In the genomic region with DNA sequence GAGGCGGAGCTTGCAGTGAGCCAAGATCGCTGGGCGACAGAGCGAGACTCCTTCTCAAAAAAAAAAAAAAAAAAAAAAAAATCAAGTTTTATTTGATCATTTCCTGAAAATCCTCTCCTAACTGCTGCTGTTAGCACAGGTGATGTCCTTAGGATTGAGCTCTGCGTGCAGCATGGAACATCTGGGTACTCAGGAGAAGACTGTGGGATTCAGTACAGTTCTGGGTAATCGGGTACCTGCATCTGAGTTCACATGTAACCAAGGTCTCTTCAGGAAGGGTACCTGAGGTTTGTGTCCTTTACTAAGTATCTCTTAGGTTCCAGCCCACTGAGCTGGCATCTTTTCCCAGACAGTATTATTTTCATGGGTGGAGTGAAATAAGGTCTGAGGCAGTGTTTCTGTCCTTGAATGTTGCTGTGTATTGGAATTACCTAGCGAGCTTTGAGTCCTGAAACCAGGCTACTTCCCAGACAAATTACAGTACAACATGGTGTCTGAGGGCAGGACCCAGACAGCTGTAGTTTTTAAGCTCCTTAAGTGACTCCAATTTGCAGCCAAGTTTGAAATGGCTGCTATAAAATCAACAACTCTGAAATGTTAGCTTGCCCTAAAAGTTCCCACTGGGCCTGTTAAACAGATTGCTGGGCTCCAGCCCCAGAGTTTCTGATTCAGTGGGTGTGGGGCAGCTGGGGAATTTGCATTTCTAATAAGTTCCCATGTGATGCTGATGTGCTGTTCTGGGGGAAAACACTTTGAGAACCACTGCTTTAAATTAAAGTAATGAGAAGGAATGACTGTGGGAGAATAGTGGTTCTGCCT, we compare ENCODE assay signal across 17 cellular contexts.
DNase-seq lines count a peak whose midpoint lies in the region; TF ChIP-seq lines count a peak whose summit lies in the region.
"Had no signal": no experiment of that assay in that cellular context is flagged by ENCODE, and none has a peak within 500 bp of the region (broad histone marks: within the 10 kb centered on the region; RNA-seq: fewer than 3 reads in every experiment).

No MANE protein-coding gene starts in this region.

- intact Hi-C loops in vagina (cut with DNase I) = no loop called here
- intact Hi-C loops in sigmoid colon (cut with DNase I) = no loop called here

- H3K4me1 Mint-ChIP-seq in nephron progenitor cell = peaks cover 34% of the 10 kb centered on the region
- H3K4me1 Mint-ChIP-seq: CD4-positive, CD25-positive, alpha-beta regulatory T cell; natural killer cell had no signal

- DNase-seq in DMS 273 (lab: John Stamatoyannopoulos, UW; ENCODE audit: unreplicated experiment) = peak; percentile 72
- DNase-seq in HK-2 (ENCODE audit: unreplicated experiment) = peak; percentile 26
- DNase-seq in choroid plexus epithelial cell (ENCODE audit: low read depth) = peak; percentile 50
- DNase-seq in nephron progenitor cell = peak; percentile 13
- DNase-seq in cerebellar nuclear complex (lab: John Stamatoyannopoulos, UW) = no peak
- no peak for DNase-seq in vagina (ENCODE audit: extremely low spot score in 2 of 2)
- DNase-seq in sigmoid colon = no peak
- DNase-seq: activated CD8-positive, alpha-beta T cell treated with anti-CD3 and anti-CD28 coated beads, Interleukin-2, amount 10 ng/mL, durations not matched to agents 7 days and 5 days; activated gamma-delta T cell; CD4-positive, CD25-positive, alpha-beta regulatory T cell; GF-D8; heart left ventricle; natural killer cell; NCI-H1417; stimulated activated naive CD4-positive, alpha-beta T cell treated with Interleukin-2 at 50 U/mL for 16 hours had no signal

- H3K4me3 ChIP-seq in choroid plexus epithelial cell (ENCODE audit: low read depth, low read length) = no peak overlapping the region
- no peak overlapping the region for H3K4me3 ChIP-seq in vagina
- no peak overlapping the region for H3K4me3 ChIP-seq in sigmoid colon
- H3K4me3 ChIP-seq: cardiac muscle cell, heart left ventricle, right atrium auricular region had no signal

- H3K27ac ChIP-seq in vagina = no peak overlapping the region
- H3K27ac ChIP-seq in sigmoid colon = peak overlapping the region in 1 of 4 donors; percentile 27
- H3K27ac ChIP-seq: cardiac muscle cell, heart left ventricle, right atrium auricular region had no signal

- no peak overlapping the region for H3K27ac Mint-ChIP-seq in nephron progenitor cell
- H3K27ac Mint-ChIP-seq: activated CD8-positive, alpha-beta T cell treated with anti-CD3 and anti-CD28 coated beads, Interleukin-2, amount 10 ng/mL, durations not matched to agents 7 days and 5 days; CD4-positive, CD25-positive, alpha-beta regulatory T cell; natural killer cell had no signal

- H3K9me3 ChIP-seq in vagina (no peaks in the 10 kb centered on the region), sigmoid colon (no peaks in the 10 kb centered on the region)
- H3K9me3 ChIP-seq: heart left ventricle, right atrium auricular region had no signal

- H3K27me3 ChIP-seq in vagina = no peaks in the 10 kb centered on the region
- H3K27me3 ChIP-seq in sigmoid colon = no peaks in the 10 kb centered on the region
- H3K27me3 ChIP-seq: cardiac muscle cell, right atrium auricular region had no signal

- TF ChIP-seq CTCF in choroid plexus epithelial cell (conservative IDR thresholded peaks at IDR 0.05; ENCODE audit: low read depth, low read length) = no peak
- TF ChIP-seq CTCF in nephron progenitor cell (IDR thresholded peaks at IDR 0.05) = no peak
- no peak for TF ChIP-seq CTCF in vagina (IDR thresholded peaks at IDR 0.05)
- no peak for TF ChIP-seq CTCF in sigmoid colon (IDR thresholded peaks at IDR 0.05)

- WGBS in sigmoid colon, 2 donors = 81 to 87% methylated on average over 7 of the region's 7 CpGs

- H3K36me3 ChIP-seq in vagina (no peaks in the 10 kb centered on the region), sigmoid colon (no peaks in the 10 kb centered on the region)
- H3K36me3 ChIP-seq: cardiac muscle cell, heart left ventricle, right atrium auricular region had no signal

- no peaks in the 10 kb centered on the region for H3K36me3 Mint-ChIP-seq in nephron progenitor cell (ENCODE audit: low read depth)
- H3K36me3 Mint-ChIP-seq: CD4-positive, CD25-positive, alpha-beta regulatory T cell; natural killer cell had no signal

- no peak for TF ChIP-seq EP300 in sigmoid colon (IDR thresholded peaks at IDR 0.05)

- H3K9me3 Mint-ChIP-seq in nephron progenitor cell = no peaks in the 10 kb centered on the region
- H3K9me3 Mint-ChIP-seq: CD4-positive, CD25-positive, alpha-beta regulatory T cell; natural killer cell had no signal

- peaks cover 3% of the 10 kb centered on the region for H3K27me3 Mint-ChIP-seq in nephron progenitor cell (ENCODE audit: low read depth, poor library complexity)

- no peak overlapping the region for H3K4me3 Mint-ChIP-seq in nephron progenitor cell
- H3K4me3 Mint-ChIP-seq: activated CD8-positive, alpha-beta T cell treated with anti-CD3 and anti-CD28 coated beads, Interleukin-2, amount 10 ng/mL, durations not matched to agents 7 days and 5 days; CD4-positive, CD25-positive, alpha-beta regulatory T cell; natural killer cell had no signal

- H3K4me1 ChIP-seq in vagina = no peaks in the 10 kb centered on the region
- no peaks in the 10 kb centered on the region for H3K4me1 ChIP-seq in sigmoid colon
- H3K4me1 ChIP-seq: heart left ventricle, right atrium auricular region had no signal

- TF ChIP-seq POLR2A in vagina (IDR thresholded peaks at IDR 0.05) (no peak), sigmoid colon (IDR thresholded peaks at IDR 0.05) (no peak)

Comparison
In these comparisons a context has a peak if more than half of its experiments do, and no peak if none do; other contexts are left out.
1. DNase-seq: peak in DMS 273 (single experiment), HK-2 (single experiment), choroid plexus epithelial cell (single experiment) and nephron progenitor cell (single experiment); none in cerebellar nuclear complex (0 of 2), vagina (0 of 2) and sigmoid colon (single experiment).